ENCODE assay signal across 20 cellular contexts in the genomic region with DNA sequence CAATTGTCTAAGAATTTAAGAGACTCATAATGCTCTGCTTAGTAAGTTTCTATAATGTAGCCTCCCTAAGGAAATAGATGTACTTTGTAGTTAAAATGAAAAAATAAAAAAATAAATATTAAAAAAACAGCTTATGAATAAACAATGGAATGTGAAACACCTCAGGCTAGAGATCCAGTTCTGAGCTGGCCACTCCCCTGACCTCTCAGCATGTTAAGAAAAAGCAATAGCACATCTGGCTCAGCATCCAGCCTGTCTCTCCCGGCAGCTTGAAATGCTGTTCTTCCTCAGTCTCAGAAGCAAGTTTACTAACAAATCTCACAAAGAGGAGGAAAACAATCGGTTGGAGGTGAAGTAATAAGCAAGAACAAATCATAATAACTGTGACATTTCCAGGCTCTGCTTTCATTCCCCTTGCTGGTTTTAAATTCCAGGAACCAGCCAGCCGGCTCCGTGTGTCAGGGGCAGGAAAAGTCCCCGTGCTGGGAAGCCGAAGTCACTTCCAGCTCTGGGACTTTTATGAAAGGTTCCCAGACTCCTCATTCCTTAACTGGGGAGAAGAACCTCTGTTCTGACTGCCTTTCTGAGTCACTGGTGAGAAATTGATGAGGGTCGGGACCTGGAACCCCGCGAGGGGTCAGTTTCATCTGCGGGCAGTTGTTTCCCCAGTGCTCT.
DNase-seq lines count a peak whose midpoint lies in the region; ATAC-seq and TF ChIP-seq lines count a peak whose summit lies in the region.
"Had no signal": no experiment of that assay in that cellular context is flagged by ENCODE, and none has a peak within 500 bp of the region (broad histone marks: within the 10 kb centered on the region; RNA-seq: fewer than 3 reads in every experiment).

No MANE protein-coding gene starts in this region.

- no peaks in the 10 kb centered on the region for H3K79me2 ChIP-seq in hepatocyte

- no peaks in the 10 kb centered on the region for H4K20me1 ChIP-seq in hepatocyte (ENCODE audit: insufficient read depth, poor library complexity, severe bottlenecking)

- peak overlapping the region; percentile 28 for H3K4me2 ChIP-seq in hepatocyte
- H3K4me2 ChIP-seq: KMS-11 had no signal

- 55% methylated on average over 10 of the region's 10 CpGs for WGBS in hepatocyte (ENCODE audit: low lambda C conversion rate, missing lambda C conversion rate)

- TF ChIP-seq CTCF in VCaP (conservative IDR thresholded peaks at IDR 0.05): no peak
- TF ChIP-seq CTCF in hepatocyte (IDR thresholded peaks at IDR 0.05; ENCODE audit: poor library complexity): no peak

- DNase-seq in HPDE6-E6E7 (ENCODE audit: extremely low spot score) (peak; percentile 23), hepatocyte (ENCODE audit: low spot score) (no peak), retina (peak; percentile 27)
- DNase-seq in activated CD8-positive, alpha-beta memory T cell treated with anti-CD3 and anti-CD28 coated beads, Interleukin-2, amount 50 U/mL, for 4 hours: no peak
- no peak for DNase-seq in activated naive CD4-positive, alpha-beta T cell treated with anti-CD3 and anti-CD28 coated beads, Interleukin-2, amount 50 U/mL, for 16 hours
- DNase-seq: C1 segment of cervical spinal cord; DND-41; endodermal cell; mucosa of descending colon; NCI-H1436; NCI-H510A treated with DMSO at 0.1 percent for 48 hours; pancreas; stimulated activated CD4-positive, alpha-beta T cell treated with anti-CD3 and anti-CD28 coated beads, Interleukin-12 subunit alpha, Interleukin-12 subunit beta, amount 100 ng/mL, for 4 hours; stomach; SW 1271 had no signal

- H3K4me1 ChIP-seq in hepatocyte (ENCODE audit: insufficient read depth): peaks cover 32% of the 10 kb centered on the region
- H3K4me1 ChIP-seq: pancreas had no signal

- H3K9me3 ChIP-seq in hepatocyte (ENCODE audit: low read depth): no peaks in the 10 kb centered on the region
- H3K9me3 ChIP-seq: gastroesophageal sphincter, mucosa of descending colon, pancreas, stomach had no signal

- H3K27ac ChIP-seq in VCaP (peak overlapping the region; percentile 94), hepatocyte (no peak overlapping the region)
- H3K27ac ChIP-seq: gastroesophageal sphincter, KMS-11, pancreas, stomach had no signal

- no peak overlapping the region for H2AFZ ChIP-seq in hepatocyte

- no peaks in the 10 kb centered on the region for H3K27me3 ChIP-seq in hepatocyte
- H3K27me3 ChIP-seq: gastroesophageal sphincter, pancreas had no signal

- ATAC-seq in GM21619 (IDR thresholded peaks at IDR 0.05; ENCODE audit: unreplicated experiment) (no peak), HG03139 (IDR thresholded peaks at IDR 0.05; ENCODE audit: unreplicated experiment) (no peak)
- ATAC-seq: gastroesophageal sphincter, mucosa of descending colon, pancreas had no signal

- H3K4me3 ChIP-seq in hepatocyte: no peak overlapping the region
- H3K4me3 ChIP-seq: gastroesophageal sphincter, mucosa of descending colon, pancreas, stomach had no signal

- no peaks in the 10 kb centered on the region for H3K36me3 ChIP-seq in hepatocyte (replicated peaks; ENCODE audit: insufficient read depth, low read depth)
- H3K36me3 ChIP-seq: gastroesophageal sphincter, pancreas, stomach had no signal

- H3K9me2 ChIP-seq in hepatocyte (replicated peaks; ENCODE audit: insufficient read depth): no peaks in the 10 kb centered on the region

Comparison
In these comparisons a context has a peak if more than half of its experiments do, and no peak if none do; other contexts are left out.
1. DNase-seq: peak in HPDE6-E6E7 (single experiment) and retina (single experiment); none in hepatocyte (single experiment), activated CD8-positive, alpha-beta memory T cell treated with anti-CD3 and anti-CD28 coated beads, Interleukin-2, amount 50 U/mL, for 4 hours (single experiment) and activated naive CD4-positive, alpha-beta T cell treated with anti-CD3 and anti-CD28 coated beads, Interleukin-2, amount 50 U/mL, for 16 hours (single experiment).